1 cellular context compared by ENCODE assay signal in genomic region chr11:335779-336665, GRCh38.
TF ChIP-seq lines count a peak whose summit lies in the region.

No MANE protein-coding gene starts in this region.

TF ChIP-seq in GM12878, 131 proteins besides CTCF, POLR2A, EP300 and RAD21:
- TF ChIP-seq MYC (IDR thresholded peaks at IDR 0.05; ENCODE audit: insufficient read depth, insufficient read length, insufficient replicate concordance, low read length, severe bottlenecking) (no peak), MLLT1 (IDR thresholded peaks at IDR 0.05) (no peak), GABPA (IDR thresholded peaks at IDR 0.05; ENCODE audit: low read depth) (no peak)
